Comparison of ENCODE assay signal across 13 cellular contexts in genomic region chr21:41601573-41602371, GRCh38.
DNase-seq lines count a peak whose midpoint lies in the region; ATAC-seq, FAIRE-seq and TF ChIP-seq lines count a peak whose summit lies in the region.
"Had no signal": no experiment of that assay in that cellular context is flagged by ENCODE, and none has a peak within 500 bp of the region (broad histone marks: within the 10 kb centered on the region; RNA-seq: fewer than 3 reads in every experiment).

No MANE protein-coding gene starts in this region.

- DNase-seq in AG10803 (ENCODE audit: low read depth) (peak; percentile 44), mammary epithelial cell (peak; percentile 38), mesenteric fat pad (ENCODE audit: low spot score) (peak; percentile 30), D721Med (ENCODE audit: insufficient read length, low spot score) (no peak), HT-29 (ENCODE audit: low spot score) (no peak)
- DNase-seq: activated CD4-positive, alpha-beta T cell treated with anti-CD3 and anti-CD28 coated beads for 48 hours; activated gamma-delta T cell treated with Interleukin-2 at 50 U/mL for 16 hours; C1 segment of cervical spinal cord; retina; testis had no signal

- H3K9ac ChIP-seq in mammary epithelial cell (ENCODE audit: insufficient read depth, low read length) = no peak overlapping the region

- dilution Hi-C loops in mammary epithelial cell (cut with HindIII; ENCODE audit: low sequenced_read_pairs) = loop anchor here (25.0 kb wide), 1 partner anchor 336 kb away; no protein-coding TSS in a partner anchor

- BruUV-seq in mammary epithelial cell (replicated peaks; lab: Mats Ljungman, UMichigan) = no TSS peak

- intact Hi-C loops in mammary epithelial cell (cut with micrococcal nuclease) = no loop called here

- H3K79me2 ChIP-seq in mammary epithelial cell (ENCODE audit: insufficient read depth, low read length) = no peaks in the 10 kb centered on the region

- H3K4me3 ChIP-seq in AG10803 (ENCODE audit: low read length) (no peak overlapping the region), mammary epithelial cell (replicated peaks in 1 of 3; ENCODE audit: insufficient read depth in 1 of 3, low read depth in 2 of 3, low read length in 3 of 3) (no peak overlapping the region)
- H3K4me3 ChIP-seq: testis had no signal

- 29% methylated on average over 11 of the region's 11 CpGs for WGBS in mammary epithelial cell (ENCODE audit: low coverage, missing lambda C conversion rate)

- no peak overlapping the region for H3K27ac ChIP-seq in mammary epithelial cell (ENCODE audit: insufficient read depth, low read depth, low read length)
- H3K27ac ChIP-seq: testis had no signal

- no peaks in the 10 kb centered on the region for H3K4me1 ChIP-seq in mammary epithelial cell (ENCODE audit: insufficient read depth, low read length)

- no peaks in the 10 kb centered on the region for H3K9me3 ChIP-seq in mammary epithelial cell (replicated peaks; ENCODE audit: insufficient read depth, low read length)
- H3K9me3 ChIP-seq: testis had no signal

- H3K27me3 ChIP-seq in mammary epithelial cell (ENCODE audit: insufficient read depth, low read length) = no peaks in the 10 kb centered on the region
- H3K27me3 ChIP-seq: testis had no signal

- CTCF ChIA-PET in mammary epithelial cell (lab: Charles Lee; ENCODE audit: low non-redundant PET) = no interaction called here

- no peak for FAIRE-seq in D721Med (lab: Jason Lieb, UNC)

- H2AFZ ChIP-seq in mammary epithelial cell (ENCODE audit: low read depth, low read length) = no peak overlapping the region

- in situ Hi-C loops in mammary epithelial cell (cut with MboI; ENCODE audit: low sequenced_read_pairs in 2 of 2) = loop anchor here (10.0 to 25.0 kb wide), 3 partner anchors 336 to 513 kb away; no protein-coding TSS in a partner anchor

- no peak overlapping the region for H3K4me2 ChIP-seq in mammary epithelial cell (ENCODE audit: insufficient read depth, low read depth, low read length)

- TF ChIP-seq RAD21 in Ishikawa (IDR thresholded peaks at IDR 0.05; ENCODE audit: low read depth) = no peak

- H3K36me3 ChIP-seq in mammary epithelial cell (ENCODE audit: insufficient read depth, low read length) = no peaks in the 10 kb centered on the region

- no peak for TF ChIP-seq EP300 in Ishikawa (IDR thresholded peaks at IDR 0.05; ENCODE audit: borderline replicate concordance)

- no peaks in the 10 kb centered on the region for H4K20me1 ChIP-seq in mammary epithelial cell (ENCODE audit: insufficient read depth, low read length)

- no peak for ATAC-seq in GM18870 (IDR thresholded peaks at IDR 0.05; ENCODE audit: unreplicated experiment)
- no peak for ATAC-seq in GM21717 (IDR thresholded peaks at IDR 0.05; ENCODE audit: unreplicated experiment)

- no peak for TF ChIP-seq CTCF in AG10803 (conservative IDR thresholded peaks at IDR 0.05; ENCODE audit: low read length)
- no peak for TF ChIP-seq CTCF in mammary epithelial cell (conservative IDR thresholded peaks at IDR 0.05 in 1 of 2, IDR thresholded peaks at IDR 0.05 in 1 of 2; ENCODE audit: extremely low read depth in 1 of 2, insufficient read depth in 1 of 2, low read depth in 1 of 2, low read length in 2 of 2)
- TF ChIP-seq CTCF in D721Med (IDR thresholded peaks at IDR 0.05; ENCODE audit: insufficient read depth, missing control alignments) = no peak

TF ChIP-seq in Ishikawa, 13 proteins besides CTCF, POLR2A, EP300 and RAD21:
- TF ChIP-seq NFIC (IDR thresholded peaks at IDR 0.05) (0 out of 2 replicates have a peak, but pooled peaks have one; percentile 13), YY1 (IDR thresholded peaks at IDR 0.05; ENCODE audit: low read depth) (no peak)

Comparison
In these comparisons a context has a peak if more than half of its experiments do, and no peak if none do; other contexts are left out.
1. DNase-seq: peak in AG10803 (single experiment), mammary epithelial cell (single experiment) and mesenteric fat pad (single experiment); none in D721Med (single experiment) and HT-29 (single experiment).